21 cellular contexts compared by ENCODE assay signal in genomic region chr2:11578081-11578948, GRCh38.
"Had no signal": no experiment of that assay in that cellular context is flagged by ENCODE, and none has a peak within 500 bp of the region (broad histone marks: within the 10 kb centered on the region; RNA-seq: fewer than 3 reads in every experiment).

No MANE protein-coding gene starts in this region.

- H3K4me3 ChIP-seq: ascending aorta, psoas muscle, smooth muscle cell, stomach had no signal

- H3K27ac Mint-ChIP-seq: activated T-cell treated with anti-CD3 and anti-CD28 coated beads, Interleukin-2, amount 50 U/mL, for 72 hours; nephron; stimulated activated effector memory CD8-positive, alpha-beta T cell treated with anti-CD3 and anti-CD28 coated beads, Interleukin-12 subunit alpha, Interleukin-12 subunit beta, amount 100 ng/mL, for 72 hours; type B pancreatic cell had no signal

- H3K36me3 Mint-ChIP-seq: stimulated activated effector memory CD8-positive, alpha-beta T cell treated with anti-CD3 and anti-CD28 coated beads, Interleukin-12 subunit alpha, Interleukin-12 subunit beta, amount 100 ng/mL, for 72 hours had no signal

- H3K9me3 ChIP-seq: ascending aorta, psoas muscle, stomach had no signal

- H3K4me3 Mint-ChIP-seq: activated T-cell treated with anti-CD3 and anti-CD28 coated beads, Interleukin-2, amount 50 U/mL, for 72 hours; nephron; stimulated activated effector memory CD8-positive, alpha-beta T cell treated with anti-CD3 and anti-CD28 coated beads, Interleukin-12 subunit alpha, Interleukin-12 subunit beta, amount 100 ng/mL, for 72 hours; type B pancreatic cell had no signal

- H3K27me3 Mint-ChIP-seq: type B pancreatic cell had no signal

- H3K4me2 ChIP-seq: smooth muscle cell had no signal

- H3K36me3 ChIP-seq: ascending aorta, stomach had no signal

- FAIRE-seq: frontal cortex, keratinocyte had no signal

- H3K4me1 Mint-ChIP-seq: nephron had no signal

- H3K27ac ChIP-seq: ascending aorta, psoas muscle, stomach had no signal

- DNase-seq: activated effector memory CD4-positive, alpha-beta T cell treated with anti-CD3 and anti-CD28 coated beads, Interleukin-2, amount 50 U/mL, for 16 hours; activated naive CD4-positive, alpha-beta T cell treated with anti-CD3 and anti-CD28 coated beads, Interleukin-2, amount 50 U/mL, for 16 hours; activated T-cell treated with anti-CD3 and anti-CD28 coated beads, Interleukin-2, amount 50 U/mL, for 72 hours; cerebellar nuclear complex; cortex of kidney; head of caudate nucleus; midbrain; occipital lobe; right cardiac atrium; stimulated activated CD4-positive, alpha-beta T cell treated with anti-CD3 and anti-CD28 coated beads, Interleukin-4, amount 100 ng/mL, for 24 hours; stomach had no signal

- H3K4me1 ChIP-seq: ascending aorta had no signal

- H3K27me3 ChIP-seq: ascending aorta, stomach had no signal

- ATAC-seq: activated CD4-positive, CD25-positive, alpha-beta regulatory T cell treated with anti-CD3 and anti-CD28 coated beads, Interleukin-2, amount 50 U/mL, for 24 hours; activated T-cell treated with anti-CD3 and anti-CD28 coated beads, Interleukin-2, amount 50 U/mL, for 72 hours; left lobe of liver; psoas muscle; right cardiac atrium; stimulated activated effector memory CD8-positive, alpha-beta T cell treated with anti-CD3 and anti-CD28 coated beads, Interleukin-12 subunit alpha, Interleukin-12 subunit beta, amount 100 ng/mL, for 72 hours had no signal
